8 cellular contexts compared by ENCODE assay signal in the genomic region with DNA sequence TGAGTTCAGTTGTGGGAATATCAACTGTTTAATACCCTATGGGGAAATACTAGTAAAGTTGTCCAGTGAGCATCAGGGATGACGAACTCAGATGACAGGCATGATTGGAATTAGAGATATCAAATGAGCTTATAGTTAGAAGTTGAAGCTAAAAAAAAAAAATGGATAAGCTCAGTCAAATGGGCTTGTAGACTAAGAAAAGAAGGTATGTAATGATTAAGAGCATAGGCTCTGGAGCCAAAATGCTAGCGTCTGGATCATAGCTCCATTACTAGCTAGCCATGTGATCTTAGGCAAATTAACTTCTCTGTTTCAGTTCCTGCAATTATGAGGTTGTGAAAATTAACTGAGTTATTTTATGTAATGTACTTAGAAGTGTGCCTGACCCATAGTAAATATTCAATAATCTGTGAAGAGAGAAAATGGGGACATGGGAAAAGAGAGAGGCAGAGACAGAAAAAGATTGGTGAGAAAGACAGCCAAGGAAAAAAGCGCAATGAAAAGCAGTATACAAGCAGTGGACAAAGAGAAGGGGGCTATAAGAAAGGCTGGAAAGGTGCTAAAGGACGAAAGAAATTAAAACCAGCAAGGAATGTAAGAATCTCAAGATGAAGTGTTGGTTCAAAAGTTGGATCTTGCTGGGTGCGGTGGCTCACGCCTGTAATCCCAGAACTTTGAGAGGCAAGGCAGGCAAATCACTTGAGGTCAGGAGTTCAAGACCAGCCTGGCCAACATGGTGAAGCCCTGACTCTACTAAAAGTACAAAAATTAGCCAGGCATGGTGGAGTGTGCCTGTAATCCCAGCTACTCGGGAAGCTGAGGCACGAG.
DNase-seq lines count a peak whose midpoint lies in the region; ATAC-seq, FAIRE-seq and TF ChIP-seq lines count a peak whose summit lies in the region.

No MANE protein-coding gene starts in this region.

- no peak for TF ChIP-seq EP300 in A549 (IDR thresholded peaks at IDR 0.05)

- 70% methylated on average over 8 of the region's 8 CpGs for WGBS in A549 (ENCODE audit: missing lambda C conversion rate)

- no peaks in the 10 kb centered on the region for H3K27me3 ChIP-seq in SJCRH30

- H3K27me3 Mint-ChIP-seq in chondrocyte (ENCODE audit: low read depth), result no peaks in the 10 kb centered on the region

- H3K4me1 ChIP-seq in A549 (peaks cover 68% of the 10 kb centered on the region), SJCRH30 (peaks cover 7% of the 10 kb centered on the region)

- no peaks in the 10 kb centered on the region for H3K9me3 Mint-ChIP-seq in chondrocyte (ENCODE audit: low read depth)

- intact Hi-C loops in posterior vena cava (cut with DNase I), result no loop called here

- H3K4me3 Mint-ChIP-seq in chondrocyte (ENCODE audit: unreplicated experiment), result no peak overlapping the region

- TF ChIP-seq POLR2A in A549 (IDR thresholded peaks at IDR 0.05; ENCODE audit: low read length), result no peak

- no peak overlapping the region for H3K27ac Mint-ChIP-seq in chondrocyte (ENCODE audit: unreplicated experiment)

- ATAC-seq in A549, result peak; percentile 73 to 76
- peak; percentile 45 for ATAC-seq in GM18868 (IDR thresholded peaks at IDR 0.05; ENCODE audit: unreplicated experiment)
- peak; percentile 36 for ATAC-seq in HG03060 (IDR thresholded peaks at IDR 0.05; ENCODE audit: low read depth, unreplicated experiment)

- no peak for FAIRE-seq in A549 (lab: Jason Lieb, UNC)

- no peak overlapping the region for H3K4me3 ChIP-seq in A549
- H3K4me3 ChIP-seq in SJCRH30, result no peak overlapping the region

- POLR2A ChIA-PET in A549 (lab: Yijun Ruan, JAX) (interaction anchor here (0.7 to 3.0 kb wide), 7 partner anchors 27 to 506 kb away, joined by 3 to 33 read pairs (median 4); partner anchors contain the start of gene SLC39A10), RWPE1 (lab: Yijun Ruan, JAX; ENCODE audit: low non-redundant PET) (no interaction called here)

- no peaks in the 10 kb centered on the region for H3K36me3 Mint-ChIP-seq in chondrocyte (ENCODE audit: low read depth)

- H3K9me3 ChIP-seq in A549 (no peaks in the 10 kb centered on the region), SJCRH30 (replicated peaks) (no peaks in the 10 kb centered on the region)

- peaks cover 26% of the 10 kb centered on the region for H3K4me1 Mint-ChIP-seq in chondrocyte (ENCODE audit: low read depth)

- TF ChIP-seq CTCF in A549 (IDR thresholded peaks at IDR 0.05) (no peak), RWPE1 (conservative IDR thresholded peaks at IDR 0.05; ENCODE audit: low read depth) (no peak), chondrocyte (IDR thresholded peaks at IDR 0.05) (no peak)

- peak overlapping the region; percentile 74 for H3K4me2 ChIP-seq in A549

- CTCF ChIA-PET in A549 (lab: Yijun Ruan, JAX) (interaction anchor here (1.1 to 2.9 kb wide), 5 partner anchors 13 to 99 kb away, joined by 3 to 7 read pairs (median 3); no protein-coding TSS in a partner anchor), RWPE1 (lab: Yijun Ruan, JAX) (no interaction called here)

- H3K27ac ChIP-seq in A549 (peak overlapping the region; percentile 77 to 92), RWPE1 (no peak overlapping the region), SJCRH30 (no peak overlapping the region)

- H3K36me3 ChIP-seq in SJCRH30, result no peaks in the 10 kb centered on the region

- no peak for TF ChIP-seq RAD21 in A549 (conservative IDR thresholded peaks at IDR 0.05 in 1 of 2, IDR thresholded peaks at IDR 0.05 in 1 of 2)

- DNase-seq in A549 (ENCODE audit: low read depth in 1 of 2, low spot score in 1 of 2), result peak; percentile 36 to 75
- DNase-seq in RWPE1 (ENCODE audit: low spot score), result peak; percentile 51
- peak; percentile 97 for DNase-seq in iris pigment epithelial cell (ENCODE audit: low read depth)
- DNase-seq in chondrocyte (ENCODE audit: low spot score), result no peak
- no peak for DNase-seq in SJCRH30
- DNase-seq in posterior vena cava (ENCODE audit: low spot score), result no peak

TF ChIP-seq in A549, 52 proteins besides CTCF, POLR2A, EP300 and RAD21:
- TF ChIP-seq TFCP2L1 (CRISPR knock-in tag; IDR thresholded peaks at IDR 0.05) (no peak), CEBPB (IDR thresholded peaks at IDR 0.05) (peak in 1 of 2 experiments; percentile 64; a peak in 2 of 4 replicates), FOSB (CRISPR knock-in tag; IDR thresholded peaks at IDR 0.05) (no peak), FOXS1 (CRISPR knock-in tag; IDR thresholded peaks at IDR 0.05) (no peak), TP53 (CRISPR knock-in tag; IDR thresholded peaks at IDR 0.05) (no peak), RFX5 (IDR thresholded peaks at IDR 0.05) (no peak), FOSL2 (IDR thresholded peaks at IDR 0.05) (no peak), FOSL2 (CRISPR knock-in tag; IDR thresholded peaks at IDR 0.05) (peak; percentile 82), HMGXB4 (CRISPR knock-in tag; IDR thresholded peaks at IDR 0.05; ENCODE audit: borderline replicate concordance) (no peak), GATA3 (IDR thresholded peaks at IDR 0.05; ENCODE audit: borderline replicate concordance) (peak; percentile 88; the same call in 1 of the 2 replicates), JUNB (IDR thresholded peaks at IDR 0.05) (no peak)
- TF ChIP-seq, protein P1, sequence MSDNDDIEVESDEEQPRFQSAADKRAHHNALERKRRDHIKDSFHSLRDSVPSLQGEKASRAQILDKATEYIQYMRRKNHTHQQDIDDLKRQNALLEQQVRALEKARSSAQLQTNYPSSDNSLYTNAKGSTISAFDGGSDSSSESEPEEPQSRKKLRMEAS (IDR thresholded peaks at IDR 0.05), result no peak

Comparison
In these comparisons a context has a peak if more than half of its experiments do, and no peak if none do; other contexts are left out.
1. DNase-seq: peak in A549 (2 of 2), RWPE1 (single experiment) and iris pigment epithelial cell (single experiment); none in chondrocyte (single experiment), SJCRH30 (0 of 2) and posterior vena cava (single experiment).
2. H3K27ac ChIP-seq: peak in A549 (2 of 2); none in RWPE1 (single experiment) and SJCRH30 (single experiment).
3. Peak in every context shown above with its lines, with median percentiles within 50 percentile points of each other: ATAC-seq.